ENCODE assay signal across 16 cellular contexts in genomic region chr6:150546457-150546856, GRCh38. TPM values are rescaled to one million over a fixed set of nuclear protein-coding genes. Genes with fewer than 3 reads are reported as not detected.
A peak's percentile ranks its signal among the peaks of the same experiment; 100 is the strongest.
DNase-seq lines count a peak whose midpoint lies in the region; ATAC-seq and TF ChIP-seq lines count a peak whose summit lies in the region.
"Had no signal": no experiment of that assay in that cellular context is flagged by ENCODE, and none has a peak within 500 bp of the region (broad histone marks: within the 10 kb centered on the region; RNA-seq: fewer than 3 reads in every experiment).

No MANE protein-coding gene starts in this region.

- TF ChIP-seq RAD21 in liver (IDR thresholded peaks at IDR 0.05), result no peak

- peak overlapping the region; percentile 68 for H2AFZ ChIP-seq in parathyroid adenoma

- intact Hi-C loops in left ventricle myocardium superior (cut with micrococcal nuclease), result no loop called here
- intact Hi-C loops in cardiac septum (cut with DNase I), result no loop called here

- H3K4me3 ChIP-seq in liver (ENCODE audit: low read depth in 1 of 3, low read length in 3 of 3), result no peak overlapping the region
- no peak overlapping the region for H3K4me3 ChIP-seq in parathyroid adenoma (ENCODE audit: low read depth, low read length)

- no peak overlapping the region for H3K27ac ChIP-seq in liver (ENCODE audit: low read depth in 1 of 2, low read length in 2 of 2)
- H3K27ac ChIP-seq in parathyroid adenoma, result peak overlapping the region; percentile 55
- H3K27ac ChIP-seq: 22Rv1, HL-60 had no signal

- H3K27me3 ChIP-seq in liver (ENCODE audit: control insufficient read depth in 4 of 4, insufficient read depth in 4 of 4, low read length in 3 of 4) (no peaks in the 10 kb centered on the region), parathyroid adenoma (ENCODE audit: control insufficient read depth, insufficient read depth, low read length) (no peaks in the 10 kb centered on the region)

- no peak overlapping the region for H3K4me2 ChIP-seq in parathyroid adenoma (ENCODE audit: low read length)

- H3K9ac ChIP-seq in liver (ENCODE audit: low read depth in 1 of 2, low read length in 2 of 2), result no peak overlapping the region
- H3K9ac ChIP-seq in parathyroid adenoma, result no peak overlapping the region

- ATAC-seq in left ventricle myocardium superior, result peak; percentile 50
- ATAC-seq: CD8-positive, alpha-beta T cell; HCT116 had no signal

- no peaks in the 10 kb centered on the region for H3K79me2 ChIP-seq in parathyroid adenoma

- H3K4me1 ChIP-seq in liver (ENCODE audit: control insufficient read depth in 4 of 4, insufficient read depth in 4 of 4, low read length in 3 of 4) (peaks cover 2 to 28% (median 22%) of the 10 kb centered on the region in 4 donors), parathyroid adenoma (peaks cover 34% of the 10 kb centered on the region)

- H3K36me3 ChIP-seq in liver (ENCODE audit: control insufficient read depth in 4 of 4, insufficient read depth in 3 of 4, low read depth in 1 of 4, low read length in 3 of 4) (no peaks in the 10 kb centered on the region), parathyroid adenoma (ENCODE audit: control insufficient read depth, insufficient read depth, low read length) (no peaks in the 10 kb centered on the region)

- DNase-seq in NCI-H1092 treated with DMSO at 0.1 percent for 48 hours (lab: John Stamatoyannopoulos, UW) (peak; percentile 4), NCI-H1092 (lab: John Stamatoyannopoulos, UW) (no peak), left ventricle myocardium superior (no peak), cardiac septum (ENCODE audit: low spot score) (no peak), globus pallidus (ENCODE audit: low spot score) (no peak), OCI-M2 (lab: John Stamatoyannopoulos, UW; ENCODE audit: unreplicated experiment) (no peak)
- DNase-seq: CD8-positive, alpha-beta T cell; COR-L47; DMS153; DND-41; GF-D8 had no signal

- TF ChIP-seq CTCF in liver (IDR thresholded peaks at IDR 0.05; ENCODE audit: low read depth, low read length, missing input control) (no peak), parathyroid adenoma (IDR thresholded peaks at IDR 0.05) (no peak)

- no peaks in the 10 kb centered on the region for H3K9me3 ChIP-seq in liver (ENCODE audit: control insufficient read depth in 4 of 4, low read length in 3 of 4)
- no peaks in the 10 kb centered on the region for H3K9me3 ChIP-seq in parathyroid adenoma (ENCODE audit: control insufficient read depth, low read length)

- 29% methylated on average over 7 of the region's 7 CpGs for WGBS in liver

TF ChIP-seq in liver, 16 proteins besides CTCF, POLR2A, EP300 and RAD21:
- TF ChIP-seq HNF4A (conservative IDR thresholded peaks at IDR 0.05), result peak; percentile 5 to 33
- TF ChIP-seq ATF3 (IDR thresholded peaks at IDR 0.05), result no peak
- TF ChIP-seq NR2F2 (IDR thresholded peaks at IDR 0.05), result peak; percentile 20

RNA-seq across cellular contexts. Expression of gene PLEKHG1, which starts 53.2 kb away (rescaled TPM):
- total RNA-seq in left ventricle myocardium superior, result 7.6 TPM
- 19.5 TPM for total RNA-seq in cardiac septum
- total RNA-seq in liver, result 10 to 100 TPM in 1 of 2 donors, 1 to 10 TPM in 1; 6.8 to 11.9 TPM
- 1 to 10 TPM; 3.0 to 3.5 TPM for polyA plus RNA-seq in liver
